Comparison of ENCODE assay signal across 14 cellular contexts in the genomic region with DNA sequence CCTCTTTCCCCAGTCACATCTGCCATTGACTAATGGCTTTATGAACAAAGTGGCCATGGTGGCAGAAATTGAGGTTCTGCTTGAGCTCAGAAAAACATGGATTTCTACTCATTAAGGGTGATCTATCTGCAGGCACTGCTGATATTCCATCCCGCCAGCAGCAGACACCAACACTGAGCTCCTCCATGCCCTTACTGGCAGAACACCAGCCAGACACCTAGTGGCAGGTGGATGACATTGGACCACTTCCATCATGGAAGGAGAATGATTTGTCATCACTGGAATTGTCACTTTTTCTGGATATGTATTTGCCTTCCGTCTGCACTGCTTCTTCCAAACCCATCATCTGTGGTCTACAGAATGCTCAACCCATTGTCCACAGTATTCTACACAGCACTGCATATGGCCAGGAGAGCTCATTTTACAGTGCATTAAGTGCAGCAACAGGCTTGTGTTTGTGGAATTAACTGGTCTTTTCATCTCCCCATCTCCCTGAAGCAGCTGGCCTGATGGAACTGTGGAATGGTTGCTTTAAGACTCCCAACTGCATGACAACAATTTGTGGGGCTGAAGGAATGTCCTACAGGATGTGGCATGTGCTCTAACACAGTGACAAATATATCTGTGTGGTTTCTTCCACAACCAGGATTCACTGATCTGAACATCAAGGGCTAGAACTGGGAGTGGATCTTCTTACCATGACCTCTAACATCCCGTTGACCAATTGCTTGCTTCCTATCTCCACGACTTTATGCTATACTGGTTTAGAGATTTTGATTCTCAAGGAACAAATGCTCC.
"Had no signal": no experiment of that assay in that cellular context is flagged by ENCODE, and none has a peak within 500 bp of the region (broad histone marks: within the 10 kb centered on the region; RNA-seq: fewer than 3 reads in every experiment).

No MANE protein-coding gene starts in this region.

- H3K9me3 Mint-ChIP-seq: activated T-cell treated with anti-CD3 and anti-CD28 coated beads, Interleukin-2, amount 50 U/mL, for 4 hours; memory B cell; nephron progenitor cell; stimulated activated naive CD8-positive, alpha-beta T cell treated with anti-CD3 and anti-CD28 coated beads, Interleukin-15, amount 100 ng/mL, for 72 hours had no signal

- H3K27ac ChIP-seq: breast epithelium, left lung, thoracic aorta had no signal

- DNase-seq: activated CD4-positive, alpha-beta T cell treated with anti-CD3 and anti-CD28 coated beads for 1 hour; activated CD4-positive, alpha-beta T cell treated with anti-CD3 and anti-CD28 coated beads, Interleukin-2, amount 50 U/mL, for 48 hours; activated CD8-positive, alpha-beta memory T cell treated with anti-CD3 and anti-CD28 coated beads, Interleukin-2, amount 10 ng/mL, durations not matched to agents 7 days and 5 days; activated T-cell treated with anti-CD3 and anti-CD28 coated beads, Interleukin-2, amount 50 U/mL, for 4 hours; foreskin melanocyte; left lung; nephron progenitor cell; stimulated activated CD4-positive, alpha-beta T cell treated with anti-CD3 and anti-CD28 coated beads, Interleukin-4, amount 100 ng/mL, for 24 hours; stimulated activated naive CD8-positive, alpha-beta T cell treated with anti-CD3 and anti-CD28 coated beads, Interleukin-15, amount 100 ng/mL, for 72 hours had no signal

- H3K36me3 ChIP-seq: breast epithelium, left lung, thoracic aorta had no signal

- H3K4me1 Mint-ChIP-seq: activated CD8-positive, alpha-beta memory T cell treated with anti-CD3 and anti-CD28 coated beads, Interleukin-2, amount 10 ng/mL, durations not matched to agents 7 days and 5 days; memory B cell had no signal

- H3K4me3 Mint-ChIP-seq: activated CD8-positive, alpha-beta memory T cell treated with anti-CD3 and anti-CD28 coated beads, Interleukin-2, amount 10 ng/mL, durations not matched to agents 7 days and 5 days; activated T-cell treated with anti-CD3 and anti-CD28 coated beads, Interleukin-2, amount 50 U/mL, for 4 hours; memory B cell; nephron progenitor cell; stimulated activated naive CD8-positive, alpha-beta T cell treated with anti-CD3 and anti-CD28 coated beads, Interleukin-15, amount 100 ng/mL, for 72 hours had no signal

- H3K27me3 ChIP-seq: breast epithelium, left lung had no signal

- ATAC-seq: activated CD8-positive, alpha-beta memory T cell treated with anti-CD3 and anti-CD28 coated beads, Interleukin-2, amount 10 ng/mL, durations not matched to agents 7 days and 5 days; activated T-cell treated with anti-CD3 and anti-CD28 coated beads, Interleukin-2, amount 50 U/mL, for 4 hours; left lung; stimulated activated naive CD8-positive, alpha-beta T cell treated with anti-CD3 and anti-CD28 coated beads, Interleukin-15, amount 100 ng/mL, for 72 hours had no signal

- FAIRE-seq: islet of Langerhans, urothelium cell line had no signal

- H3K36me3 Mint-ChIP-seq: activated CD8-positive, alpha-beta memory T cell treated with anti-CD3 and anti-CD28 coated beads, Interleukin-2, amount 10 ng/mL, durations not matched to agents 7 days and 5 days; memory B cell had no signal

- H3K9me3 ChIP-seq: breast epithelium, left lung, thoracic aorta had no signal

- H3K4me3 ChIP-seq: breast epithelium, left lung, thoracic aorta had no signal

- H3K27ac Mint-ChIP-seq: activated CD8-positive, alpha-beta memory T cell treated with anti-CD3 and anti-CD28 coated beads, Interleukin-2, amount 10 ng/mL, durations not matched to agents 7 days and 5 days; memory B cell; nephron progenitor cell; stimulated activated naive CD8-positive, alpha-beta T cell treated with anti-CD3 and anti-CD28 coated beads, Interleukin-15, amount 100 ng/mL, for 72 hours had no signal

- H3K4me1 ChIP-seq: breast epithelium, left lung had no signal
